Comparison of ENCODE assay signal across 14 cellular contexts in the genomic region with DNA sequence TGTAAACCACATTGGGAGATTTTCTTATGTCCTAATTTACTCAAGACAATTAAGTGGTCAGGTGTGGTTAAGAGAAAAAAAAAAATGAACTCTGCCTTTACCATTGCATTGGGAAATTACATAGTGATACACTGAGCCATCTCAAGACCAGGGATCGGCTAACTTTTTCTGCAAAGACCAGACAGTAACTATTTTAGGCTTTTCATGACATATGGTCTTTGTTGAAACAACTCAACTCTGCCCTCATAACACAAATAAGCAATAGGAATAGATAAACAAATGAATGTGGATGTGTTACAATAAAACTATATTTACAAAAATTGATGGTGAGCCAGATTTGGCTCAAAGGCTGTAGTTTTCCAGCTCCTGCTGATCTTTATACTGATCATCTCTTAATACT.
DNase-seq lines count a peak whose midpoint lies in the region; ATAC-seq and TF ChIP-seq lines count a peak whose summit lies in the region.
"Had no signal": no experiment of that assay in that cellular context is flagged by ENCODE, and none has a peak within 500 bp of the region (broad histone marks: within the 10 kb centered on the region; RNA-seq: fewer than 3 reads in every experiment).

No MANE protein-coding gene starts in this region.

- no peak overlapping the region for H3K4me3 ChIP-seq in choroid plexus epithelial cell (ENCODE audit: low read depth, low read length)
- no peak overlapping the region for H3K4me3 ChIP-seq in fibroblast of villous mesenchyme (ENCODE audit: low read depth, low read length)
- H3K4me3 ChIP-seq in Karpas-422 (ENCODE audit: low read length) = no peak overlapping the region
- no peak overlapping the region for H3K4me3 ChIP-seq in hepatocyte
- H3K4me3 ChIP-seq: BLaER1 treated with 17β-estradiol and CSF1 and Interleukin-3, amounts not matched to agents 10 nM and 100 nM; GM12878; GM23338 had no signal

- WGBS in hepatocyte (ENCODE audit: low lambda C conversion rate, missing lambda C conversion rate) = 54% methylated on average over 1 of the region's 1 CpG

- H3K4me2 ChIP-seq in Karpas-422 (ENCODE audit: low read depth, low read length, poor library complexity, severe bottlenecking) (no peak overlapping the region), hepatocyte (no peak overlapping the region)
- H3K4me2 ChIP-seq: BLaER1 treated with 17β-estradiol and CSF1 and Interleukin-3, amounts not matched to agents 10 nM and 100 nM; GM23338 had no signal

- H3K36me3 ChIP-seq in Karpas-422 (ENCODE audit: insufficient read depth, low read length) (no peaks in the 10 kb centered on the region), hepatocyte (replicated peaks; ENCODE audit: insufficient read depth, low read depth) (no peaks in the 10 kb centered on the region)
- H3K36me3 ChIP-seq: BLaER1 treated with 17β-estradiol and CSF1 and Interleukin-3, amounts not matched to agents 10 nM and 100 nM had no signal

- no peaks in the 10 kb centered on the region for H3K9me2 ChIP-seq in Karpas-422 (replicated peaks; ENCODE audit: insufficient read depth, low read length)
- no peaks in the 10 kb centered on the region for H3K9me2 ChIP-seq in hepatocyte (replicated peaks; ENCODE audit: insufficient read depth)

- H3K9me3 ChIP-seq in Karpas-422 (ENCODE audit: low read length) (peaks cover 18% of the 10 kb centered on the region), hepatocyte (ENCODE audit: low read depth) (no peaks in the 10 kb centered on the region)
- H3K9me3 ChIP-seq: BLaER1 treated with 17β-estradiol and CSF1 and Interleukin-3, amounts not matched to agents 10 nM and 100 nM had no signal

- no peaks in the 10 kb centered on the region for H3K4me1 ChIP-seq in Karpas-422 (ENCODE audit: low read length)
- no peaks in the 10 kb centered on the region for H3K4me1 ChIP-seq in hepatocyte (ENCODE audit: insufficient read depth)
- H3K4me1 ChIP-seq: BLaER1 treated with 17β-estradiol and CSF1 and Interleukin-3, amounts not matched to agents 10 nM and 100 nM had no signal

- H2AFZ ChIP-seq in Karpas-422 (ENCODE audit: low read length) = no peak overlapping the region
- H2AFZ ChIP-seq in hepatocyte = no peak overlapping the region
- H2AFZ ChIP-seq: GM23338 had no signal

- H3K27ac ChIP-seq in Karpas-422 (ENCODE audit: low read length) (no peak overlapping the region), hepatocyte (no peak overlapping the region)
- H3K27ac ChIP-seq: 22Rv1; BLaER1 treated with 17β-estradiol and CSF1 and Interleukin-3, amounts not matched to agents 10 nM and 100 nM had no signal

- no peaks in the 10 kb centered on the region for H3K79me2 ChIP-seq in Karpas-422 (ENCODE audit: low read length)
- H3K79me2 ChIP-seq in hepatocyte = no peaks in the 10 kb centered on the region

- DNase-seq in NCI-H446 treated with DMSO at 0.1 percent for 48 hours (lab: John Stamatoyannopoulos, UW) = peak; percentile 15
- no peak for DNase-seq in NCI-H446 (lab: John Stamatoyannopoulos, UW)
- peak; percentile 27 for DNase-seq in choroid plexus epithelial cell (ENCODE audit: low read depth)
- peak; percentile 76 for DNase-seq in fibroblast of villous mesenchyme (ENCODE audit: low read depth)
- DNase-seq in Karpas-422 = no peak
- no peak for DNase-seq in hepatocyte (ENCODE audit: low spot score)
- DNase-seq: CD4-positive, CD25-positive, alpha-beta regulatory T cell; DMS53; H7 had no signal

- no peak for ATAC-seq in HG02884 (IDR thresholded peaks at IDR 0.05; ENCODE audit: unreplicated experiment)
- ATAC-seq: GM12878, GM23338 had no signal

- no peak overlapping the region for H3K9ac ChIP-seq in Karpas-422 (ENCODE audit: low read length)
- H3K9ac ChIP-seq: BLaER1 treated with 17β-estradiol and CSF1 and Interleukin-3, amounts not matched to agents 10 nM and 100 nM had no signal

- TF ChIP-seq CTCF in choroid plexus epithelial cell (conservative IDR thresholded peaks at IDR 0.05; ENCODE audit: low read depth, low read length) = no peak
- TF ChIP-seq CTCF in fibroblast of villous mesenchyme (IDR thresholded peaks at IDR 0.05; ENCODE audit: insufficient read depth, low read depth, low read length) = no peak
- TF ChIP-seq CTCF in hepatocyte (IDR thresholded peaks at IDR 0.05; ENCODE audit: poor library complexity) = no peak

- no peaks in the 10 kb centered on the region for H3K27me3 ChIP-seq in Karpas-422 (ENCODE audit: low read length)
- H3K27me3 ChIP-seq in hepatocyte = no peaks in the 10 kb centered on the region
- H3K27me3 ChIP-seq: BLaER1 treated with 17β-estradiol and CSF1 and Interleukin-3, amounts not matched to agents 10 nM and 100 nM had no signal

- H4K20me1 ChIP-seq in Karpas-422 (ENCODE audit: insufficient read depth, low read depth, low read length) (no peaks in the 10 kb centered on the region), hepatocyte (ENCODE audit: insufficient read depth, poor library complexity, severe bottlenecking) (no peaks in the 10 kb centered on the region)
- H4K20me1 ChIP-seq: BLaER1 treated with 17β-estradiol and CSF1 and Interleukin-3, amounts not matched to agents 10 nM and 100 nM had no signal

Comparison
In these comparisons a context has a peak if more than half of its experiments do, and no peak if none do; other contexts are left out.
1. DNase-seq: peak in NCI-H446 treated with DMSO at 0.1 percent for 48 hours (single experiment), choroid plexus epithelial cell (single experiment) and fibroblast of villous mesenchyme (single experiment); none in NCI-H446 (0 of 2), Karpas-422 (single experiment) and hepatocyte (single experiment).